ENCODE assay signal across 20 cellular contexts in the genomic region with DNA sequence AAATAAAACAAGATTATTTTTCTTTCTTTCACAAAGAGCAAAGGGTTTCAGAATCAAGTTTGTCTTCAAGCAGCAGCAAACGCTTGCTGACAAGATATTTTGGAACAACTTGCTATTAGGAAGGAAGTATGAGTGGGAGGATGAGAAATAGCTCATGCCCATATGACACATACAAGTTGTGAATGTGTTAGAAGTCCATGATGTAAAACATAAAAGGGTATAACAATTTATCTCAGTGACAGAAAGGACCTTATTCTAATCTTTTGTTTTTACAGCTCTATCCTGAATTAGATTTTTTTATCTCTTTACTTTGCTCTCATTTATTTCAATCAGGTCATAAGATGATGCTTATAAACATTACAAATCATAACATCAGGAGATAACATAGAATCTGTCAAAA.
DNase-seq lines count a peak whose midpoint lies in the region; ATAC-seq and TF ChIP-seq lines count a peak whose summit lies in the region.
"Had no signal": no experiment of that assay in that cellular context is flagged by ENCODE, and none has a peak within 500 bp of the region (broad histone marks: within the 10 kb centered on the region; RNA-seq: fewer than 3 reads in every experiment).

No MANE protein-coding gene starts in this region.

- no peak overlapping the region for H3K4me3 ChIP-seq in cardiac fibroblast (replicated peaks in 1 of 2; ENCODE audit: low read depth in 2 of 2, low read length in 2 of 2)
- H3K4me3 ChIP-seq: skin epidermis had no signal

- no peak for TF ChIP-seq CTCF in cardiac fibroblast (IDR thresholded peaks at IDR 0.05; ENCODE audit: low read depth, low read length)

- DNase-seq in CD1c-positive myeloid dendritic cell (ENCODE audit: extremely low spot score) (peak; percentile 81), HT1080 (ENCODE audit: low read depth) (peak; percentile 40), cardiac fibroblast (ENCODE audit: low read depth in 2 of 2) (peak; percentile 42 to 62), medulla oblongata (ENCODE audit: extremely low spot score) (peak; percentile 41), HK-2 (ENCODE audit: unreplicated experiment) (no peak)
- DNase-seq: activated CD8-positive, alpha-beta T cell treated with anti-CD3 and anti-CD28 coated beads, Interleukin-2, amount 10 ng/mL, durations not matched to agents 7 days and 5 days; activated T-cell treated with anti-CD3 and anti-CD28 coated beads, Interleukin-2, amount 50 U/mL, for 4 hours; AML-193; cortex of kidney; NCI-H1105; NCI-H2107; NCI-H526 treated with DMSO at 0.1 percent for 48 hours; SHP77 treated with DMSO at 0.1 percent for 48 hours; stimulated activated CD4-positive, alpha-beta T cell treated with anti-CD3 and anti-CD28 coated beads, Interleukin-4, amount 100 ng/mL, for 1 hour had no signal

- ATAC-seq in GM18870 (IDR thresholded peaks at IDR 0.05; ENCODE audit: unreplicated experiment) (no peak), GM21737 (IDR thresholded peaks at IDR 0.05; ENCODE audit: unreplicated experiment) (no peak), HG02870 (IDR thresholded peaks at IDR 0.05; ENCODE audit: unreplicated experiment) (no peak)
- ATAC-seq: activated CD8-positive, alpha-beta T cell treated with anti-CD3 and anti-CD28 coated beads, Interleukin-2, amount 10 ng/mL, durations not matched to agents 7 days and 5 days; activated naive CD4-positive, alpha-beta T cell treated with anti-CD3 and anti-CD28 coated beads, Interleukin-2, amount 50 U/mL, for 72 hours; activated T-cell treated with anti-CD3 and anti-CD28 coated beads, Interleukin-2, amount 50 U/mL, for 4 hours; HCT116 had no signal
